8 cellular contexts compared by ENCODE assay signal in genomic region chr15:99732711-99733267, GRCh38. TPM values are rescaled to one million over a fixed set of nuclear protein-coding genes. Genes with fewer than 3 reads are reported as not detected.
A peak's percentile ranks its signal among the peaks of the same experiment; 100 is the strongest.
DNase-seq lines count a peak whose midpoint lies in the region; ATAC-seq and TF ChIP-seq lines count a peak whose summit lies in the region.

No MANE protein-coding gene starts in this region.

- DNase-seq in activated T-cell treated with anti-CD3 and anti-CD28 coated beads, Interleukin-2, amount 50 U/mL, for 72 hours: peak in 1 of 2 donors; percentile 26
- DNase-seq in activated T-cell treated with anti-CD3 and anti-CD28 coated beads, Interleukin-2, amount 50 U/mL, for 1 hour: no peak
- DNase-seq in SJCRH30 (peak in 1 of 2 experiments; percentile 37), nephron progenitor cell (peak; percentile 58), 8988T (no peak)

- H3K4me3 ChIP-seq in SJCRH30: peak overlapping the region; percentile 95
- peak overlapping the region; percentile 89 to 92 for H3K4me3 ChIP-seq in esophagus (ENCODE audit: low read depth in 1 of 2, low read length in 2 of 2)

- peak overlapping the region; percentile 73 to 83 for H3K4me3 Mint-ChIP-seq in activated T-cell treated with anti-CD3 and anti-CD28 coated beads, Interleukin-2, amount 50 U/mL, for 72 hours
- H3K4me3 Mint-ChIP-seq in nephron progenitor cell: peak overlapping the region; percentile 86

- H3K27ac ChIP-seq in SJCRH30: peak overlapping the region; percentile 7; the same call in 1 of the 2 replicates
- peak overlapping the region; percentile 88 to 89 for H3K27ac ChIP-seq in esophagus (ENCODE audit: low read depth in 2 of 2, low read length in 1 of 2)

- peaks cover 3 to 5% of the 10 kb centered on the region in 2 donors for H3K36me3 Mint-ChIP-seq in activated T-cell treated with anti-CD3 and anti-CD28 coated beads, Interleukin-2, amount 50 U/mL, for 72 hours (ENCODE audit: insufficient read depth in 2 of 2)
- peaks cover 4% of the 10 kb centered on the region for H3K36me3 Mint-ChIP-seq in nephron progenitor cell (ENCODE audit: low read depth)

- H3K9me3 Mint-ChIP-seq in activated T-cell treated with anti-CD3 and anti-CD28 coated beads, Interleukin-2, amount 50 U/mL, for 72 hours: no peaks in the 10 kb centered on the region
- H3K9me3 Mint-ChIP-seq in nephron progenitor cell: peaks cover 4% of the 10 kb centered on the region

- no peaks in the 10 kb centered on the region for H3K27me3 Mint-ChIP-seq in activated T-cell treated with anti-CD3 and anti-CD28 coated beads, Interleukin-2, amount 50 U/mL, for 72 hours (ENCODE audit: low read depth)
- peaks cover 29% of the 10 kb centered on the region for H3K27me3 Mint-ChIP-seq in nephron progenitor cell (ENCODE audit: low read depth, poor library complexity)

- TF ChIP-seq CTCF in nephron progenitor cell (IDR thresholded peaks at IDR 0.05): no peak

- H3K4me1 Mint-ChIP-seq in activated T-cell treated with anti-CD3 and anti-CD28 coated beads, Interleukin-2, amount 50 U/mL, for 72 hours (ENCODE audit: low read depth): peaks cover 22% of the 10 kb centered on the region
- H3K4me1 Mint-ChIP-seq in nephron progenitor cell: peaks cover 54% of the 10 kb centered on the region

- WGBS in esophagus, 2 donors: 1 to 2% methylated on average over 37 to 49 of the region's 49 CpGs

- H3K4me1 ChIP-seq in SJCRH30 (peaks cover 7% of the 10 kb centered on the region; the same call in 1 of the 2 replicates), esophagus (ENCODE audit: control insufficient read depth in 2 of 2, insufficient read depth in 2 of 2, low read length in 1 of 2) (peaks cover 0 to 3% of the 10 kb centered on the region in 2 donors)

- H3K9me3 ChIP-seq in SJCRH30 (replicated peaks) (no peaks in the 10 kb centered on the region), esophagus (ENCODE audit: control insufficient read depth in 2 of 2, insufficient read depth in 1 of 2, low read depth in 1 of 2, low read length in 1 of 2) (no peaks in the 10 kb centered on the region)

- no peak overlapping the region for H3K27ac Mint-ChIP-seq in activated T-cell treated with anti-CD3 and anti-CD28 coated beads, Interleukin-2, amount 50 U/mL, for 72 hours
- no peak overlapping the region for H3K27ac Mint-ChIP-seq in nephron progenitor cell

- H3K36me3 ChIP-seq in SJCRH30 (no peaks in the 10 kb centered on the region), esophagus (ENCODE audit: control insufficient read depth in 2 of 2, insufficient read depth in 2 of 2, low read length in 1 of 2) (peaks cover 0 to 15% of the 10 kb centered on the region in 2 donors)

- peak in 1 of 2 donors; percentile 10 for ATAC-seq in activated T-cell treated with anti-CD3 and anti-CD28 coated beads, Interleukin-2, amount 50 U/mL, for 72 hours (replicated peaks in 1 of 2)
- ATAC-seq in HG02943 (IDR thresholded peaks at IDR 0.05; ENCODE audit: low read depth, unreplicated experiment): peak; percentile 26
- ATAC-seq in HG02610 (IDR thresholded peaks at IDR 0.05; ENCODE audit: unreplicated experiment): no peak

- H3K27me3 ChIP-seq in SJCRH30: no peaks in the 10 kb centered on the region
- no peaks in the 10 kb centered on the region for H3K27me3 ChIP-seq in esophagus (ENCODE audit: control insufficient read depth in 1 of 2, insufficient read depth in 2 of 2, low read length in 2 of 2)

RNA-seq across cellular contexts. Expression of gene LYSMD4, which starts 0.4 kb away (rescaled TPM):
- total RNA-seq in activated T-cell treated with anti-CD3 and anti-CD28 coated beads, Interleukin-2, amount 50 U/mL, for 72 hours: 10 to 100 TPM in 1 of 2 donors, 1 to 10 TPM in 1; 9.7 to 11.7 TPM
- total RNA-seq in SJCRH30 (2014; rRNA removed; shearing (Covaris generic)): 7.5 and 7.7 TPM in 2 replicates
- polyA plus RNA-seq in esophagus: 10 to 100 TPM in 1 of 2 donors, 1 to 10 TPM in 1; 8.7 to 11.0 TPM
